1 cellular context compared by ENCODE assay signal in genomic region chr2:108787209-108787558, GRCh38.
TF ChIP-seq lines count a peak whose summit lies in the region.

No MANE protein-coding gene starts in this region.

TF ChIP-seq in HepG2, 621 proteins besides CTCF, POLR2A, EP300 and RAD21 (continued from another document):
- TF ChIP-seq, protein P1, sequence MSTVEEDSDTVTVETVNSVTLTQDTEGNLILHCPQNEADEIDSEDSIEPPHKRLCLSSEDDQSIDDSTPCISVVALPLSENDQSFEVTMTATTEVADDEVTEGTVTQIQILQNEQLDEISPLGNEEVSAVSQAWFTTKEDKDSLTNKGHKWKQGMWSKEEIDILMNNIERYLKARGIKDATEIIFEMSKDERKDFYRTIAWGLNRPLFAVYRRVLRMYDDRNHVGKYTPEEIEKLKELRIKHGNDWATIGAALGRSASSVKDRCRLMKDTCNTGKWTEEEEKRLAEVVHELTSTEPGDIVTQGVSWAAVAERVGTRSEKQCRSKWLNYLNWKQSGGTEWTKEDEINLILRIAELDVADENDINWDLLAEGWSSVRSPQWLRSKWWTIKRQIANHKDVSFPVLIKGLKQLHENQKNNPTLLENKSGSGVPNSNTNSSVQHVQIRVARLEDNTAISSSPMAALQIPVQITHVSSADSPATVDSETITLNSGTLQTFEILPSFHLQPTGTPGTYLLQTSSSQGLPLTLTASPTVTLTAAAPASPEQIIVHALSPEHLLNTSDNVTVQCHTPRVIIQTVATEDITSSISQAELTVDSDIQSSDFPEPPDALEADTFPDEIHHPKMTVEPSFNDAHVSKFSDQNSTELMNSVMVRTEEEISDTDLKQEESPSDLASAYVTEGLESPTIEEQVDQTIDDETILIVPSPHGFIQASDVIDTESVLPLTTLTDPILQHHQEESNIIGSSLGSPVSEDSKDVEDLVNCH (CRISPR knock-in tag; IDR thresholded peaks at IDR 0.05), result no peak
- TF ChIP-seq, protein P2, sequence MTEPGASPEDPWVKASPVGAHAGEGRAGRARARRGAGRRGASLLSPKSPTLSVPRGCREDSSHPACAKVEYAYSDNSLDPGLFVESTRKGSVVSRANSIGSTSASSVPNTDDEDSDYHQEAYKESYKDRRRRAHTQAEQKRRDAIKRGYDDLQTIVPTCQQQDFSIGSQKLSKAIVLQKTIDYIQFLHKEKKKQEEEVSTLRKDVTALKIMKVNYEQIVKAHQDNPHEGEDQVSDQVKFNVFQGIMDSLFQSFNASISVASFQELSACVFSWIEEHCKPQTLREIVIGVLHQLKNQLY (CRISPR knock-in tag; IDR thresholded peaks at IDR 0.05), result no peak
- TF ChIP-seq ZNF83 (CRISPR knock-in tag; IDR thresholded peaks at IDR 0.05; ENCODE audit: borderline replicate concordance), result no peak
- TF ChIP-seq FOXJ3 (CRISPR knock-in tag; IDR thresholded peaks at IDR 0.05; ENCODE audit: borderline replicate concordance), result no peak
- TF ChIP-seq, protein P3, sequence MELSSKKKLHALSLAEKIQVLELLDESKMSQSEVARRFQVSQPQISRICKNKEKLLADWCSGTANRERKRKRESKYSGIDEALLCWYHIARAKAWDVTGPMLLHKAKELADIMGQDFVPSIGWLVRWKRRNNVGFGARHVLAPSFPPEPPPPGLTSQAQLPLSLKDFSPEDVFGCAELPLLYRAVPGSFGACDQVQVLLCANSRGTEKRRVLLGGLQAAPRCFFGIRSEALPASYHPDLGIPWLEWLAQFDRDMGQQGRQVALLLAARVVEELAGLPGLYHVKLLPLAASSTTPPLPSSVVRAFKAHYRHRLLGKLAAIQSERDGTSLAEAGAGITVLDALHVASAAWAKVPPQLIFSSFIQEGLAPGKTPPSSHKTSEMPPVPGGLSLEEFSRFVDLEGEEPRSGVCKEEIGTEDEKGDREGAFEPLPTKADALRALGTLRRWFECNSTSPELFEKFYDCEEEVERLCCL (CRISPR knock-in tag; IDR thresholded peaks at IDR 0.05; ENCODE audit: borderline replicate concordance), result no peak
- TF ChIP-seq, protein P4, sequence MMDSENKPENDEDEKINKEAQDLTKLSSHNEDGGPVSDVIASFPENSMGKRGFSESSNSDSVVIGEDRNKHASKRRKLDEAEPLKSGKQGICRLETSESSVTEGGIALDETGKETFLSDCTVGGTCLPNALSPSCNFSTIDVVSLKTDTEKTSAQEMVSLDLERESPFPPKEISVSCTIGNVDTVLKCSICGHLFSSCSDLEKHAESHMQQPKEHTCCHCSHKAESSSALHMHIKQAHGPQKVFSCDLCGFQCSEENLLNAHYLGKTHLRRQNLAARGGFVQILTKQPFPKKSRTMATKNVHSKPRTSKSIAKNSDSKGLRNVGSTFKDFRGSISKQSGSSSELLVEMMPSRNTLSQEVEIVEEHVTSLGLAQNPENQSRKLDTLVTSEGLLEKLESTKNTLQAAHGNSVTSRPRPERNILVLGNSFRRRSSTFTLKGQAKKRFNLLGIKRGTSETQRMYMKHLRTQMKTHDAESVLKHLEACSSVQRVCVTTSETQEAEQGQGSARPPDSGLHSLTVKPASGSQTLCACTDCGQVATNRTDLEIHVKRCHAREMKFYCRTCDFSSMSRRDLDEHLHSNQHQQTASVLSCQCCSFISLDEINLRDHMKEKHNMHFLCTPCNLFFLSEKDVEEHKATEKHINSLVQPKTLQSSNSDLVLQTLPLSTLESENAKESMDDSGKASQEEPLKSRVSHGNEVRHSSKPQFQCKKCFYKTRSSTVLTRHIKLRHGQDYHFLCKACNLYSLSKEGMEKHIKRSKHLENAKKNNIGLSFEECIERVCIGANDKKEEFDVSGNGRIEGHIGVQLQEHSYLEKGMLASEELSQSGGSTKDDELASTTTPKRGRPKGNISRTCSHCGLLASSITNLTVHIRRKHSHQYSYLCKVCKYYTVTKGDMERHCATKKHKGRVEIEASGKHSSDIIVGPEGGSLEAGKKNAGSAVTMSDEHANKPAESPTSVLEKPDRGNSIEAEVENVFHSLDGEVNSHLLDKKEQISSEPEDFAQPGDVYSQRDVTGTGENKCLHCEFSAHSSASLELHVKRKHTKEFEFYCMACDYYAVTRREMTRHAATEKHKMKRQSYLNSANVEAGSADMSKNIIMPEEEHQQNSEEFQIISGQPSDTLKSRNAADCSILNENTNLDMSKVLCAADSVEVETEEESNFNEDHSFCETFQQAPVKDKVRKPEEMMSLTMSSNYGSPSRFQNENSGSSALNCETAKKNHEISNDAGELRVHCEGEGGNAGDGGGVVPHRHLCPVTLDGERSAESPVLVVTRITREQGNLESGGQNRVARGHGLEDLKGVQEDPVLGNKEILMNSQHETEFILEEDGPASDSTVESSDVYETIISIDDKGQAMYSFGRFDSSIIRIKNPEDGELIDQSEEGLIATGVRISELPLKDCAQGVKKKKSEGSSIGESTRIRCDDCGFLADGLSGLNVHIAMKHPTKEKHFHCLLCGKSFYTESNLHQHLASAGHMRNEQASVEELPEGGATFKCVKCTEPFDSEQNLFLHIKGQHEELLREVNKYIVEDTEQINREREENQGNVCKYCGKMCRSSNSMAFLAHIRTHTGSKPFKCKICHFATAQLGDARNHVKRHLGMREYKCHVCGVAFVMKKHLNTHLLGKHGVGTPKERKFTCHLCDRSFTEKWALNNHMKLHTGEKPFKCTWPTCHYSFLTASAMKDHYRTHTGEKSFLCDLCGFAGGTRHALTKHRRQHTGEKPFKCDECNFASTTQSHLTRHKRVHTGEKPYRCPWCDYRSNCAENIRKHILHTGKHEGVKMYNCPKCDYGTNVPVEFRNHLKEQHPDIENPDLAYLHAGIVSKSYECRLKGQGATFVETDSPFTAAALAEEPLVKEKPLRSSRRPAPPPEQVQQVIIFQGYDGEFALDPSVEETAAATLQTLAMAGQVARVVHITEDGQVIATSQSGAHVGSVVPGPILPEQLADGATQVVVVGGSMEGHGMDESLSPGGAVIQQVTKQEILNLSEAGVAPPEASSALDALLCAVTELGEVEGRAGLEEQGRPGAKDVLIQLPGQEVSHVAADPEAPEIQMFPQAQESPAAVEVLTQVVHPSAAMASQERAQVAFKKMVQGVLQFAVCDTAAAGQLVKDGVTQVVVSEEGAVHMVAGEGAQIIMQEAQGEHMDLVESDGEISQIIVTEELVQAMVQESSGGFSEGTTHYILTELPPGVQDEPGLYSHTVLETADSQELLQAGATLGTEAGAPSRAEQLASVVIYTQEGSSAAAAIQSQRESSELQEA (CRISPR knock-in tag; IDR thresholded peaks at IDR 0.05; ENCODE audit: not compliant biosample characterization), result no peak
- TF ChIP-seq, protein P5, sequence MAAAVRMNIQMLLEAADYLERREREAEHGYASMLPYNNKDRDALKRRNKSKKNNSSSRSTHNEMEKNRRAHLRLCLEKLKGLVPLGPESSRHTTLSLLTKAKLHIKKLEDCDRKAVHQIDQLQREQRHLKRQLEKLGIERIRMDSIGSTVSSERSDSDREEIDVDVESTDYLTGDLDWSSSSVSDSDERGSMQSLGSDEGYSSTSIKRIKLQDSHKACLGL (CRISPR knock-in tag; IDR thresholded peaks at IDR 0.05), result no peak
- TF ChIP-seq ZNF768 (CRISPR knock-in tag; IDR thresholded peaks at IDR 0.05), result no peak
- 0 out of 2 replicates have a peak, but pooled peaks have one; percentile 11 for TF ChIP-seq ZNF878 (CRISPR knock-in tag; IDR thresholded peaks at IDR 0.05)
- peak; percentile 35; the same call in 1 of the 2 replicates for TF ChIP-seq CEBPB (IDR thresholded peaks at IDR 0.05; ENCODE audit: borderline replicate concordance, low read depth, low read length)
- no peak for TF ChIP-seq FOXP1 (IDR thresholded peaks at IDR 0.05)
- TF ChIP-seq FOXP1 (CRISPR knock-in tag; IDR thresholded peaks at IDR 0.05), result no peak
- TF ChIP-seq ZNF644 (CRISPR knock-in tag; IDR thresholded peaks at IDR 0.05; ENCODE audit: low read depth), result no peak
- no peak for TF ChIP-seq ZNF350 (CRISPR knock-in tag; IDR thresholded peaks at IDR 0.05; ENCODE audit: borderline replicate concordance, low read depth)
- TF ChIP-seq RFX1 (IDR thresholded peaks at IDR 0.05), result no peak
